22 cellular contexts compared by ENCODE assay signal in the genomic region with DNA sequence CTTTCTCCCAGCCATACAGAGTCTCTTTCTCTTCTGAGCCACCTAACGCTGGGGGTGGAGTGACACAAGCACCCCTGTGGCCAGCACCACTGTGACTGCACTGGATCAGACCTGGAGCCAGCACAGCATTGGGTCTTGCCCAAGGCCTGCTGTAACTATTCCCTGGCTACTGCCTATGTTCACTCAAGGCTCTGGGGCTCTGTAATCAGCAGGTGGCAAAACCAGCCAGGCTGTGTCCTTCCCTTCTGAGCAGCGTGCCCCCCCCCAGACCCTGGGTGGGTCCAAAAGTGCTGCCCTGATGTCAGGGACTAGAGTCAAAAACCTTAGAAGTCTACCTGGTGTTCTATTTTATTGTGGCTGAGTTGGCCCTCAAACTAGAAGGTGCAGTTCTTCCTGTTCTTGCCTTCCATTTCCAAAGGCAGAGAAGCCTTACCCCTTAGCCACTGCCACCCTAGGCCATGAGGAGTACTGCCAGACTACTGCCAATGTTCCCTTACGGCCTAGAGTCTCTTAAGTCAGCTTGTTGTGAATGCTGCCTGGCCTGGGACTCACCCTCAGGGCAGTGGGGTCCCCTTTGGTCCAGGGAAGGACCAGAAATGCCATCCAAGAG.
"Had no signal": no experiment of that assay in that cellular context is flagged by ENCODE, and none has a peak within 500 bp of the region (broad histone marks: within the 10 kb centered on the region; RNA-seq: fewer than 3 reads in every experiment).

No MANE protein-coding gene starts in this region.

- H3K27me3 Mint-ChIP-seq: natural killer cell treated with Interleukin-12 subunit alpha and Interleukin-12 subunit beta and Interleukin-15 and Interleukin-18, amount 100 ng/mL, for 72 hours; stimulated activated naive CD8-positive, alpha-beta T cell treated with anti-CD3 and anti-CD28 coated beads, Interleukin-15, amount 100 ng/mL, for 72 hours had no signal

- DNase-seq: activated CD4-positive, alpha-beta T cell treated with anti-CD3 and anti-CD28 coated beads for 1 hour; activated T-cell treated with anti-CD3 and anti-CD28 coated beads, Interleukin-2, amount 50 U/mL, for 1 hour; aorta; brain microvascular endothelial cell; central memory CD4-positive, alpha-beta T cell; effector memory CD4-positive, alpha-beta T cell; esophagus squamous epithelium; gastrocnemius medialis; head of caudate nucleus; hypothalamus; left ventricle myocardium inferior; small intestine; stimulated activated CD4-positive, alpha-beta T cell treated with anti-CD3 and anti-CD28 coated beads, Interleukin-2, amount 100 ng/mL, for 24 hours; stimulated activated naive CD8-positive, alpha-beta T cell treated with anti-CD3 and anti-CD28 coated beads, Interleukin-15, amount 100 ng/mL, for 72 hours; transverse colon had no signal

- H3K4me3 Mint-ChIP-seq: natural killer cell treated with Interleukin-12 subunit alpha and Interleukin-12 subunit beta and Interleukin-15 and Interleukin-18, amount 100 ng/mL, for 72 hours; stimulated activated effector memory CD8-positive, alpha-beta T cell treated with anti-CD3 and anti-CD28 coated beads, Interleukin-12 subunit alpha, Interleukin-12 subunit beta, amount 100 ng/mL, for 72 hours; stimulated activated naive CD8-positive, alpha-beta T cell treated with anti-CD3 and anti-CD28 coated beads, Interleukin-15, amount 100 ng/mL, for 72 hours; T-helper 2 cell treated with Interferon-gamma antibody and Interleukin-4, amounts not matched to agents 5 μg/mL and 100 μg/mL, for 36 hours had no signal

- H3K36me3 Mint-ChIP-seq: stimulated activated effector memory CD8-positive, alpha-beta T cell treated with anti-CD3 and anti-CD28 coated beads, Interleukin-12 subunit alpha, Interleukin-12 subunit beta, amount 100 ng/mL, for 72 hours had no signal

- H3K27ac Mint-ChIP-seq: natural killer cell treated with Interleukin-12 subunit alpha and Interleukin-12 subunit beta and Interleukin-15 and Interleukin-18, amount 100 ng/mL, for 72 hours; stimulated activated effector memory CD8-positive, alpha-beta T cell treated with anti-CD3 and anti-CD28 coated beads, Interleukin-12 subunit alpha, Interleukin-12 subunit beta, amount 100 ng/mL, for 72 hours; T-helper 2 cell treated with Interferon-gamma antibody and Interleukin-4, amounts not matched to agents 5 μg/mL and 100 μg/mL, for 36 hours had no signal

- H3K4me3 ChIP-seq: esophagus squamous epithelium, gastrocnemius medialis, left ventricle myocardium inferior, transverse colon had no signal

- ATAC-seq: activated naive CD4-positive, alpha-beta T cell treated with anti-CD3 and anti-CD28 coated beads, Interleukin-2, amount 50 U/mL, for 72 hours; gastrocnemius medialis; natural killer cell treated with Interleukin-12 subunit alpha and Interleukin-12 subunit beta and Interleukin-15 and Interleukin-18, amount 100 ng/mL, for 72 hours; sciatic nerve; stimulated activated effector memory CD8-positive, alpha-beta T cell treated with anti-CD3 and anti-CD28 coated beads, Interleukin-12 subunit alpha, Interleukin-12 subunit beta, amount 100 ng/mL, for 72 hours; stimulated activated naive CD8-positive, alpha-beta T cell treated with anti-CD3 and anti-CD28 coated beads, Interleukin-15, amount 100 ng/mL, for 72 hours had no signal

- H3K27ac ChIP-seq: brain microvascular endothelial cell, gastrocnemius medialis, left ventricle myocardium inferior, transverse colon, VCaP had no signal

- H3K36me3 ChIP-seq: brain microvascular endothelial cell, esophagus squamous epithelium, gastrocnemius medialis, left ventricle myocardium inferior, transverse colon had no signal

- H3K27me3 ChIP-seq: brain microvascular endothelial cell, esophagus squamous epithelium, gastrocnemius medialis, transverse colon had no signal

- FAIRE-seq: endothelial cell of umbilical vein, small intestine had no signal
